8 cellular contexts compared by ENCODE assay signal in genomic region chr19:2058570-2059421, GRCh38. TPM values are rescaled to one million over a fixed set of nuclear protein-coding genes. Genes with fewer than 3 reads are reported as not detected.
A peak's percentile ranks its signal among the peaks of the same experiment; 100 is the strongest.
DNase-seq lines count a peak whose midpoint lies in the region; ATAC-seq and TF ChIP-seq lines count a peak whose summit lies in the region.

No MANE protein-coding gene starts in this region.

- no peak overlapping the region for H2AFZ ChIP-seq in SU-DHL-6 (ENCODE audit: low read depth, low read length, severe bottlenecking)

- no peak for ATAC-seq in CD8-positive, alpha-beta T cell
- ATAC-seq in HG02884 (IDR thresholded peaks at IDR 0.05; ENCODE audit: unreplicated experiment), result no peak

- WGBS in esophagus, 2 donors, result 75 to 76% methylated on average over 26 to 27 of the region's 27 CpGs
- 82% methylated on average over 27 of the region's 27 CpGs for WGBS in prostate gland

- H3K27ac Mint-ChIP-seq in CD8-positive, alpha-beta T cell, result peak overlapping the region; percentile 77

- H3K9ac ChIP-seq in SU-DHL-6 (ENCODE audit: low read length), result no peak overlapping the region

- TF ChIP-seq CTCF in CD8-positive, alpha-beta T cell (IDR thresholded peaks at IDR 0.05), result no peak
- TF ChIP-seq CTCF in SU-DHL-6 (IDR thresholded peaks at IDR 0.05; ENCODE audit: insufficient read depth, low read length, poor library complexity, severe bottlenecking) (no peak), prostate gland (IDR thresholded peaks at IDR 0.05) (no peak)

- no peaks in the 10 kb centered on the region for H3K27me3 ChIP-seq in CD8-positive, alpha-beta T cell (ENCODE audit: insufficient read depth, low read length)
- H3K27me3 ChIP-seq in SU-DHL-6 (ENCODE audit: low read length) (no peaks in the 10 kb centered on the region), esophagus (ENCODE audit: control insufficient read depth in 1 of 2, insufficient read depth in 2 of 2, low read length in 2 of 2) (no peaks in the 10 kb centered on the region), prostate gland (replicated peaks; ENCODE audit: insufficient read depth) (no peaks in the 10 kb centered on the region)

- H3K4me1 ChIP-seq in CD8-positive, alpha-beta T cell (ENCODE audit: insufficient read depth, low read length), result peaks cover 69% of the 10 kb centered on the region
- H3K4me1 ChIP-seq in esophagus (ENCODE audit: control insufficient read depth in 2 of 2, insufficient read depth in 2 of 2, low read length in 1 of 2) (peaks cover 19 to 58% of the 10 kb centered on the region in 2 donors), prostate gland (replicated peaks) (peaks cover 35% of the 10 kb centered on the region)

- no peaks in the 10 kb centered on the region for H3K9me3 Mint-ChIP-seq in CD8-positive, alpha-beta T cell

- H3K36me3 Mint-ChIP-seq in CD8-positive, alpha-beta T cell, result no peaks in the 10 kb centered on the region

- peak overlapping the region; percentile 26 for H3K4me3 Mint-ChIP-seq in CD8-positive, alpha-beta T cell

- CTCF ChIA-PET in CD8-positive, alpha-beta T cell (lab: Charles Lee), result interaction anchor here (1.0 to 3.4 kb wide), 3 partner anchors 11 to 39 kb away, joined by 3 to 30 read pairs (median 3); no protein-coding TSS in a partner anchor

- no peaks in the 10 kb centered on the region for H3K27me3 Mint-ChIP-seq in CD8-positive, alpha-beta T cell (ENCODE audit: low read depth)

- peaks cover 56% of the 10 kb centered on the region for H3K4me1 Mint-ChIP-seq in CD8-positive, alpha-beta T cell (ENCODE audit: low read depth)

- POLR2A ChIA-PET in CD8-positive, alpha-beta T cell (lab: Charles Lee), result interaction anchor here (1.0 to 2.8 kb wide), 3 partner anchors 17 to 23 kb away, joined by 3 to 9 read pairs (median 3); no protein-coding TSS in a partner anchor

- H3K79me2 ChIP-seq in SU-DHL-6 (ENCODE audit: insufficient read depth, low read length), result no peaks in the 10 kb centered on the region

- no peaks in the 10 kb centered on the region for H3K9me2 ChIP-seq in SU-DHL-6 (replicated peaks; ENCODE audit: insufficient read depth, low read length)

- no peak for TF ChIP-seq POLR2A in prostate gland (IDR thresholded peaks at IDR 0.05)

- H3K27ac ChIP-seq in CD8-positive, alpha-beta T cell (ENCODE audit: low read depth, low read length), result no peak overlapping the region
- H3K27ac ChIP-seq in SU-DHL-6 (ENCODE audit: low read depth, low read length), result peak overlapping the region; percentile 59
- peak overlapping the region; percentile 99 to 100 for H3K27ac ChIP-seq in esophagus (ENCODE audit: low read depth in 2 of 2, low read length in 1 of 2)
- H3K27ac ChIP-seq in prostate gland, result peak overlapping the region; percentile 99 to 100

- intact Hi-C loops in CD8-positive, alpha-beta T cell (cut with DNase I, micrococcal nuclease), result no loop called here
- intact Hi-C loops in prostate gland (cut with DNase I), result no loop called here

- H4K20me1 ChIP-seq in SU-DHL-6 (ENCODE audit: low read depth, low read length), result no peaks in the 10 kb centered on the region

- peak overlapping the region; percentile 15 for H3K4me3 ChIP-seq in CD8-positive, alpha-beta T cell (ENCODE audit: low read depth, low read length)
- no peak overlapping the region for H3K4me3 ChIP-seq in SU-DHL-6 (ENCODE audit: insufficient read depth, low read length, poor library complexity, severe bottlenecking)
- H3K4me3 ChIP-seq in esophagus (ENCODE audit: low read depth in 1 of 2, low read length in 2 of 2), result no peak overlapping the region
- H3K4me3 ChIP-seq in prostate gland, result no peak overlapping the region

- H3K9me3 ChIP-seq in CD8-positive, alpha-beta T cell (ENCODE audit: low read length), result no peaks in the 10 kb centered on the region
- H3K9me3 ChIP-seq in SU-DHL-6 (ENCODE audit: insufficient read depth, low read length) (no peaks in the 10 kb centered on the region), esophagus (ENCODE audit: control insufficient read depth in 2 of 2, insufficient read depth in 1 of 2, low read depth in 1 of 2, low read length in 1 of 2) (peaks cover 0 to 3% of the 10 kb centered on the region in 2 donors), prostate gland (no peaks in the 10 kb centered on the region)

- peaks cover 11% of the 10 kb centered on the region for H3F3A ChIP-seq in SU-DHL-6 (ENCODE audit: insufficient read depth)

- no peak overlapping the region for H3K4me2 ChIP-seq in SU-DHL-6 (ENCODE audit: low read depth, low read length, poor library complexity, severe bottlenecking)

- DNase-seq in CD8-positive, alpha-beta T cell, result no peak
- DNase-seq in prostate gland (ENCODE audit: low spot score), result no peak
- no peak for DNase-seq in foreskin melanocyte
- no peak for DNase-seq in SIG-M5 (lab: John Stamatoyannopoulos, UW)
- DNase-seq in NCI-H187 treated with DMSO at 0.1 percent for 48 hours (lab: John Stamatoyannopoulos, UW), result no peak

- H3K36me3 ChIP-seq in CD8-positive, alpha-beta T cell (ENCODE audit: insufficient read depth, low read length), result no peaks in the 10 kb centered on the region
- H3K36me3 ChIP-seq in SU-DHL-6 (ENCODE audit: low read length) (no peaks in the 10 kb centered on the region), esophagus (ENCODE audit: control insufficient read depth in 2 of 2, insufficient read depth in 2 of 2, low read length in 1 of 2) (no peaks in the 10 kb centered on the region), prostate gland (no peaks in the 10 kb centered on the region)

RNA-seq across cellular contexts. Expression of gene MKNK2, which starts 7.8 kb away (rescaled TPM):
- total RNA-seq in CD8-positive, alpha-beta T cell, result 100 to 1,000 TPM; 453 to 455 TPM
- polyA plus RNA-seq in esophagus, result 100 to 1,000 TPM; 167 to 244 TPM
- total RNA-seq in prostate gland, result 100 to 1,000 TPM; 141 to 189 TPM

RNA-seq across cellular contexts. Expression of gene MOB3A, which starts 37.3 kb away (rescaled TPM):
- 10 to 100 TPM; 76.7 to 80.0 TPM for total RNA-seq in CD8-positive, alpha-beta T cell
- 10 to 100 TPM; 11.0 to 12.4 TPM for polyA plus RNA-seq in esophagus
- 10 to 100 TPM; 40.1 to 43.5 TPM for total RNA-seq in prostate gland

RNA-seq across cellular contexts. Expression of gene IZUMO4, which starts 37.9 kb away (rescaled TPM):
- total RNA-seq in CD8-positive, alpha-beta T cell, result 10 to 100 TPM; 11.9 to 15.3 TPM
- polyA plus RNA-seq in esophagus, result 10 to 100 TPM in 1 of 2 donors, 1 to 10 TPM in 1; 6.4 to 16.0 TPM
- 10 to 100 TPM; 11.8 to 50.2 TPM for total RNA-seq in prostate gland

RNA-seq across cellular contexts. Expression of gene BTBD2, which starts 43.3 kb away (rescaled TPM):
- total RNA-seq in CD8-positive, alpha-beta T cell, result 10 to 100 TPM; 34.5 to 35.5 TPM
- 10 to 100 TPM; 40.0 to 48.9 TPM for polyA plus RNA-seq in esophagus
- total RNA-seq in prostate gland, result 100 to 1,000 TPM; 116 to 136 TPM
